Comparison of ENCODE assay signal across 8 cellular contexts in genomic region chr11:125111341-125112234, GRCh38. TPM values are rescaled to one million over a fixed set of nuclear protein-coding genes. Genes with fewer than 3 reads are reported as not detected.
DNase-seq lines count a peak whose midpoint lies in the region; ATAC-seq lines count a peak whose summit lies in the region.

TSS of gene TMEM218 (minus strand) at chr11:125111626. CDS start at chr11:125102241, 9,385 bp downstream.

- DNase-seq in AG08396 (ENCODE audit: low spot score) = peak; percentile 99
- peak; percentile 96 for DNase-seq in NCI-H345 treated with DMSO at 0.1 percent for 48 hours (lab: John Stamatoyannopoulos, UW; ENCODE audit: unreplicated experiment)
- DNase-seq in activated CD4-positive, CD25-positive, alpha-beta regulatory T cell (lab: John Stamatoyannopoulos, UW) = peak; percentile 89 to 90 (median 90)
- DNase-seq in central memory CD4-positive, alpha-beta T cell = peak; percentile 96
- DNase-seq in immature natural killer cell = peak; percentile 97 to 98 (median 98)
- peak; percentile 99 for DNase-seq in smooth muscle cell of the brain vasculature (ENCODE audit: low read depth, low spot score)

- no peaks in the 10 kb centered on the region for H3K9me3 Mint-ChIP-seq in immature natural killer cell

- ATAC-seq in GM19023 (IDR thresholded peaks at IDR 0.05; ENCODE audit: unreplicated experiment) (peak; percentile 98), HG03280 (IDR thresholded peaks at IDR 0.05; ENCODE audit: unreplicated experiment) (peak; percentile 98)

- H3K27ac Mint-ChIP-seq in immature natural killer cell = peak within 1 kb of the TSS; percentile 95 to 98 (median 96)

- peak within 1 kb of the TSS; percentile 96 to 99 (median 96) for H3K4me3 Mint-ChIP-seq in immature natural killer cell

- peaks cover 0 to 8% (median 0%) of the 10 kb centered on the region in 3 donors for H3K36me3 Mint-ChIP-seq in immature natural killer cell

- peaks cover 19 to 31% of the 10 kb centered on the region in 2 donors for H3K4me1 Mint-ChIP-seq in immature natural killer cell

- H3K27me3 Mint-ChIP-seq in immature natural killer cell (ENCODE audit: low read depth in 3 of 3) = peaks cover 5 to 12% (median 8%) of the 10 kb centered on the region in 3 donors

RNA-seq across cellular contexts. Expression of gene TMEM218, which starts in this region (rescaled TPM):
- polyA plus RNA-seq in immature natural killer cell = 10 to 100 TPM; 39.9 to 54.9 (median 46.6) TPM

Comparison
In these comparisons a context has a peak if more than half of its experiments do, and no peak if none do; other contexts are left out.
1. Peak in every context shown above with its lines: DNase-seq and ATAC-seq.